Comparison of ENCODE assay signal across 26 cellular contexts in genomic region chr11:33575311-33575710, GRCh38.
DNase-seq lines count a peak whose midpoint lies in the region; ATAC-seq and TF ChIP-seq lines count a peak whose summit lies in the region.
"Had no signal": no experiment of that assay in that cellular context is flagged by ENCODE, and none has a peak within 500 bp of the region (broad histone marks: within the 10 kb centered on the region; RNA-seq: fewer than 3 reads in every experiment).

No MANE protein-coding gene starts in this region.

- peaks cover 22% of the 10 kb centered on the region for H3K4me1 ChIP-seq in MM.1S (ENCODE audit: low read length)
- no peaks in the 10 kb centered on the region for H3K4me1 ChIP-seq in sigmoid colon
- H3K4me1 ChIP-seq in esophagus muscularis mucosa, result no peaks in the 10 kb centered on the region
- H3K4me1 ChIP-seq in smooth muscle cell (ENCODE audit: low read depth), result no peaks in the 10 kb centered on the region
- H3K4me1 ChIP-seq: psoas muscle, suprapubic skin had no signal

- H3K36me3 ChIP-seq in MM.1S (replicated peaks; ENCODE audit: insufficient read depth, low read length) (no peaks in the 10 kb centered on the region), sigmoid colon (no peaks in the 10 kb centered on the region), esophagus muscularis mucosa (no peaks in the 10 kb centered on the region), smooth muscle cell (ENCODE audit: low read depth) (no peaks in the 10 kb centered on the region)
- H3K36me3 ChIP-seq: suprapubic skin had no signal

- H3K9me3 ChIP-seq in MM.1S (replicated peaks; ENCODE audit: insufficient read depth, low read length) (no peaks in the 10 kb centered on the region), sigmoid colon (no peaks in the 10 kb centered on the region), esophagus muscularis mucosa (peaks cover 0 to 6% (median 3%) of the 10 kb centered on the region in 4 donors), smooth muscle cell (replicated peaks; ENCODE audit: low read depth) (no peaks in the 10 kb centered on the region)
- H3K9me3 ChIP-seq: psoas muscle, suprapubic skin had no signal

- TF ChIP-seq POLR2A in sigmoid colon (IDR thresholded peaks at IDR 0.05) (no peak), esophagus muscularis mucosa (IDR thresholded peaks at IDR 0.05; ENCODE audit: low read depth) (no peak)

- H3K27ac ChIP-seq in MM.1S (ENCODE audit: low read length), result peak overlapping the region; percentile 45
- H3K27ac ChIP-seq in sigmoid colon, result no peak overlapping the region
- H3K27ac ChIP-seq in esophagus muscularis mucosa (replicated peaks in 1 of 4), result no peak overlapping the region
- no peak overlapping the region for H3K27ac ChIP-seq in smooth muscle cell (ENCODE audit: low read depth)
- H3K27ac ChIP-seq: epithelial cell of prostate, psoas muscle, suprapubic skin had no signal

- TF ChIP-seq EP300 in sigmoid colon (IDR thresholded peaks at IDR 0.05) (no peak), esophagus muscularis mucosa (IDR thresholded peaks at IDR 0.05) (no peak)

- no peaks in the 10 kb centered on the region for H3K79me2 ChIP-seq in MM.1S (ENCODE audit: low read length)
- no peaks in the 10 kb centered on the region for H3K79me2 ChIP-seq in smooth muscle cell (ENCODE audit: low read depth)

- TF ChIP-seq CTCF in GM10266 (IDR thresholded peaks at IDR 0.05; ENCODE audit: control insufficient read depth, insufficient read depth, low read depth, missing control alignments) (no peak), MM.1S (IDR thresholded peaks at IDR 0.05; ENCODE audit: low read length) (no peak), sigmoid colon (IDR thresholded peaks at IDR 0.05) (no peak), esophagus muscularis mucosa (IDR thresholded peaks at IDR 0.05) (no peak), smooth muscle cell (IDR thresholded peaks at IDR 0.05; ENCODE audit: borderline replicate concordance, insufficient read depth, poor library complexity, severe bottlenecking) (no peak)

- intact Hi-C loops in head of caudate nucleus (cut with DNase I) (no loop called here), sigmoid colon (cut with DNase I) (no loop called here), esophagus muscularis mucosa (cut with DNase I) (no loop called here)

- H3K4me3 ChIP-seq in MM.1S (ENCODE audit: low read length), result no peak overlapping the region
- H3K4me3 ChIP-seq in sigmoid colon, result no peak overlapping the region
- H3K4me3 ChIP-seq in esophagus muscularis mucosa, result no peak overlapping the region
- no peak overlapping the region for H3K4me3 ChIP-seq in smooth muscle cell
- H3K4me3 ChIP-seq: psoas muscle, suprapubic skin had no signal

- H3K9ac ChIP-seq in MM.1S (ENCODE audit: low read length), result no peak overlapping the region
- no peak overlapping the region for H3K9ac ChIP-seq in smooth muscle cell (ENCODE audit: low read depth)

- ATAC-seq in GM18868 (IDR thresholded peaks at IDR 0.05; ENCODE audit: unreplicated experiment) (peak; percentile 62), GM21723 (IDR thresholded peaks at IDR 0.05; ENCODE audit: unreplicated experiment) (peak; percentile 79)
- ATAC-seq: naive thymus-derived CD4-positive, alpha-beta T cell; psoas muscle; stimulated activated naive B cell treated with anti-CD40 and anti-IgM and Interleukin-4, amounts not matched to agents 10 μg/mL and 1 μg/mL and 100 μg/mL, for 72 hours had no signal

- peaks cover 4% of the 10 kb centered on the region; the same call in 1 of the 2 replicates for H3F3A ChIP-seq in MM.1S (ENCODE audit: insufficient read depth, low read length)
- no peaks in the 10 kb centered on the region for H3F3A ChIP-seq in smooth muscle cell (ENCODE audit: low read depth)

- H2AFZ ChIP-seq in MM.1S (ENCODE audit: low read length), result peak overlapping the region; percentile 17
- no peak overlapping the region for H2AFZ ChIP-seq in smooth muscle cell (ENCODE audit: low read depth)

- 62 to 72% methylated on average over 5 of the region's 5 CpGs for WGBS in sigmoid colon, 2 donors
- 77% methylated on average over 5 of the region's 5 CpGs for WGBS in esophagus muscularis mucosa
- WGBS in smooth muscle cell (ENCODE audit: low lambda C conversion rate), result 95% methylated on average over 5 of the region's 5 CpGs

- H3K27me3 ChIP-seq in MM.1S (replicated peaks; ENCODE audit: insufficient read depth, low read length) (0 out of 2 replicates have a peak, but pooled peaks cover 4% of the 10 kb centered on the region), sigmoid colon (no peaks in the 10 kb centered on the region), esophagus muscularis mucosa (no peaks in the 10 kb centered on the region), smooth muscle cell (ENCODE audit: low read depth) (no peaks in the 10 kb centered on the region)

- DNase-seq in GM10266 (ENCODE audit: extremely low spot score) (peak; percentile 17), MM.1S (peak; percentile 81), head of caudate nucleus (no peak), sigmoid colon (no peak), esophagus muscularis mucosa (ENCODE audit: extremely low spot score) (no peak), smooth muscle cell (lab: John Stamatoyannopoulos, UW; ENCODE audit: unreplicated experiment) (no peak)
- DNase-seq: activated CD4-positive, alpha-beta memory T cell treated with anti-CD3 and anti-CD28 coated beads, Interleukin-2, amount 10 ng/mL, durations not matched to agents 7 days and 5 days; AML-193; anterior cingulate cortex; CD8-positive, alpha-beta memory T cell; DMS 273 treated with DMSO at 0.1 percent for 48 hours; effector CD8-positive, alpha-beta T cell; glutamatergic neuron; kidney; naive thymus-derived CD4-positive, alpha-beta T cell; NCI-H1436; NCI-H345; NCI-H748 treated with DMSO at 0.1 percent for 48 hours; nucleus accumbens; psoas muscle; stimulated activated CD4-positive, alpha-beta T cell treated with anti-CD3 and anti-CD28 coated beads, Interleukin-15, amount 100 ng/mL, for 24 hours; stimulated activated naive B cell treated with anti-CD40 and anti-IgM and Interleukin-4, amounts not matched to agents 10 μg/mL and 1 μg/mL and 100 μg/mL, for 72 hours had no signal

- peak overlapping the region; percentile 69 for H3K4me2 ChIP-seq in MM.1S (ENCODE audit: low read depth, low read length)
- H3K4me2 ChIP-seq in smooth muscle cell, result no peak overlapping the region

- H4K20me1 ChIP-seq in MM.1S (ENCODE audit: insufficient read depth, low read length) (no peaks in the 10 kb centered on the region), smooth muscle cell (ENCODE audit: low read depth) (no peaks in the 10 kb centered on the region)

- no peaks in the 10 kb centered on the region for H3K9me2 ChIP-seq in MM.1S (replicated peaks; ENCODE audit: insufficient read depth, low read length)

Comparison
In these comparisons a context has a peak if more than half of its experiments do, and no peak if none do; other contexts are left out.
1. DNase-seq: peak in GM10266 (single experiment) and MM.1S (single experiment); none in head of caudate nucleus (0 of 42), sigmoid colon (single experiment), esophagus muscularis mucosa (single experiment) and smooth muscle cell (single experiment).